In the genomic region with DNA sequence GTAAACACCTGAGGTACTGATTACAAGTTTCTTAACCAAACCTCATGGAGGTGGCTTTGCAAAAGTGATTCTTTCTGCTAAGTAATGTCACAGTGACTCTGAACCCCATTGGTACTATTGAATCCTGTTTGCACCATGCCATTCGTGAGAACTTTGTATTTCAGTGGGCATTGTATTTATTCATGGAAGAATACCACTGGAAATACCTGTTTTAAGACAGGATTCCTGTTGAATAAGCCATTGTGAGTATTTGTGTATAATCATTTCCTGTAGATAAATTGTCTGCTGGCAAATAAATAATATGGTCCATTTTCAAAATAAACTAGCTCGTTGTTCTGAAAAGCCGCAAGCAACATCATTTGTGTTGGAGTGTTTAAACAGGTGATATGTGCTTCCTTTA, we compare ENCODE assay signal across 15 cellular contexts.
DNase-seq lines count a peak whose midpoint lies in the region; ATAC-seq and TF ChIP-seq lines count a peak whose summit lies in the region.
"Had no signal": no experiment of that assay in that cellular context is flagged by ENCODE, and none has a peak within 500 bp of the region (broad histone marks: within the 10 kb centered on the region; RNA-seq: fewer than 3 reads in every experiment).

No MANE protein-coding gene starts in this region.

- H3K27ac Mint-ChIP-seq in stimulated activated naive CD8-positive, alpha-beta T cell treated with anti-CD3 and anti-CD28 coated beads, Interleukin-15, amount 100 ng/mL, for 72 hours: no peak overlapping the region
- no peak overlapping the region for H3K27ac Mint-ChIP-seq in T-cell
- H3K27ac Mint-ChIP-seq: CD4-positive, alpha-beta memory T cell had no signal

- H3K4me3 Mint-ChIP-seq in stimulated activated naive CD8-positive, alpha-beta T cell treated with anti-CD3 and anti-CD28 coated beads, Interleukin-15, amount 100 ng/mL, for 72 hours: no peak overlapping the region
- no peak overlapping the region for H3K4me3 Mint-ChIP-seq in T-cell
- H3K4me3 Mint-ChIP-seq: CD4-positive, alpha-beta memory T cell had no signal

- H3K27me3 ChIP-seq in RWPE2 (ENCODE audit: insufficient read depth, poor library complexity, severe bottlenecking): no peaks in the 10 kb centered on the region
- H3K27me3 ChIP-seq: BE2C had no signal

- peak; percentile 79 for DNase-seq in DMS153 (lab: John Stamatoyannopoulos, UW)
- peak; percentile 4 for DNase-seq in NCI-H2196 treated with DMSO at 0.1 percent for 48 hours (lab: John Stamatoyannopoulos, UW; ENCODE audit: unreplicated experiment)
- DNase-seq in RWPE2 (ENCODE audit: low spot score): no peak
- no peak for DNase-seq in stimulated activated naive CD8-positive, alpha-beta T cell treated with anti-CD3 and anti-CD28 coated beads, Interleukin-15, amount 100 ng/mL, for 72 hours
- no peak for DNase-seq in HPDE6-E6E7 (ENCODE audit: extremely low spot score)
- DNase-seq in T-cell: no peak
- no peak for DNase-seq in glomerular visceral epithelial cell (ENCODE audit: extremely low spot score)
- DNase-seq: BE2C; CD4-positive, alpha-beta memory T cell; EL; IMR-90; NCI-H1694 treated with DMSO at 0.1 percent for 48 hours; NCI-H226; T-helper 1 cell had no signal

- ATAC-seq in RWPE2 (ENCODE audit: low read depth) (peak; percentile 35; the same call in 1 of the 3 replicates), T-cell (replicated peaks in 1 of 4) (no peak)
- no peak for ATAC-seq in stimulated activated naive CD8-positive, alpha-beta T cell treated with anti-CD3 and anti-CD28 coated beads, Interleukin-15, amount 100 ng/mL, for 72 hours

- peaks cover 7% of the 10 kb centered on the region for H3K27me3 Mint-ChIP-seq in stimulated activated naive CD8-positive, alpha-beta T cell treated with anti-CD3 and anti-CD28 coated beads, Interleukin-15, amount 100 ng/mL, for 72 hours
- H3K27me3 Mint-ChIP-seq in T-cell: peaks cover 0 to 1% of the 10 kb centered on the region in 2 donors
- H3K27me3 Mint-ChIP-seq: CD4-positive, alpha-beta memory T cell had no signal

- CTCF ChIA-PET in T-cell (lab: Charles Lee): no interaction called here

- H3K4me3 ChIP-seq in RWPE2 (ENCODE audit: severe bottlenecking): no peak overlapping the region

- H3K27ac ChIP-seq in RWPE2 (ENCODE audit: poor library complexity, severe bottlenecking): no peak overlapping the region

- TF ChIP-seq EP300 in Ishikawa (IDR thresholded peaks at IDR 0.05; ENCODE audit: borderline replicate concordance): no peak

- POLR2A ChIA-PET in T-cell (lab: Charles Lee): no interaction called here

- no peaks in the 10 kb centered on the region for H3K9me3 Mint-ChIP-seq in stimulated activated naive CD8-positive, alpha-beta T cell treated with anti-CD3 and anti-CD28 coated beads, Interleukin-15, amount 100 ng/mL, for 72 hours
- H3K9me3 Mint-ChIP-seq in T-cell: no peaks in the 10 kb centered on the region

- H3K4me1 Mint-ChIP-seq in stimulated activated naive CD8-positive, alpha-beta T cell treated with anti-CD3 and anti-CD28 coated beads, Interleukin-15, amount 100 ng/mL, for 72 hours: no peaks in the 10 kb centered on the region
- peaks cover 0 to 3% (median 0%) of the 10 kb centered on the region in 3 donors for H3K4me1 Mint-ChIP-seq in T-cell
- H3K4me1 Mint-ChIP-seq: CD4-positive, alpha-beta memory T cell had no signal

- no peaks in the 10 kb centered on the region for H3K4me1 ChIP-seq in RWPE2 (ENCODE audit: insufficient read depth, poor library complexity, severe bottlenecking)
- H3K4me1 ChIP-seq: BE2C had no signal

- TF ChIP-seq CTCF in RWPE2 (IDR thresholded peaks at IDR 0.05; ENCODE audit: poor library complexity, severe bottlenecking): no peak

- no peaks in the 10 kb centered on the region for H3K36me3 Mint-ChIP-seq in T-cell
- H3K36me3 Mint-ChIP-seq: CD4-positive, alpha-beta memory T cell had no signal

- H3K9me3 ChIP-seq in RWPE2 (ENCODE audit: severe bottlenecking): no peaks in the 10 kb centered on the region
- H3K9me3 ChIP-seq: BE2C had no signal

- no peak for TF ChIP-seq RAD21 in Ishikawa (IDR thresholded peaks at IDR 0.05; ENCODE audit: low read depth)

- H3K36me3 ChIP-seq in RWPE2 (ENCODE audit: low read depth): no peaks in the 10 kb centered on the region
- H3K36me3 ChIP-seq: BE2C had no signal

TF ChIP-seq in Ishikawa, 13 proteins besides CTCF, POLR2A, EP300 and RAD21:
- TF ChIP-seq TAF1 (IDR thresholded peaks at IDR 0.05; ENCODE audit: low read depth): no peak
- TF ChIP-seq TEAD4 (IDR thresholded peaks at IDR 0.05): 0 out of 2 replicates have a peak, but pooled peaks have one; percentile 10

Comparison
In these comparisons a context has a peak if more than half of its experiments do, and no peak if none do; other contexts are left out.
1. DNase-seq: peak in DMS153 (single experiment) and NCI-H2196 treated with DMSO at 0.1 percent for 48 hours (single experiment); none in RWPE2 (single experiment), stimulated activated naive CD8-positive, alpha-beta T cell treated with anti-CD3 and anti-CD28 coated beads, Interleukin-15, amount 100 ng/mL, for 72 hours (0 of 2), HPDE6-E6E7 (single experiment), T-cell (0 of 34) and glomerular visceral epithelial cell (single experiment).